ENCODE assay signal across 8 cellular contexts in the genomic region with DNA sequence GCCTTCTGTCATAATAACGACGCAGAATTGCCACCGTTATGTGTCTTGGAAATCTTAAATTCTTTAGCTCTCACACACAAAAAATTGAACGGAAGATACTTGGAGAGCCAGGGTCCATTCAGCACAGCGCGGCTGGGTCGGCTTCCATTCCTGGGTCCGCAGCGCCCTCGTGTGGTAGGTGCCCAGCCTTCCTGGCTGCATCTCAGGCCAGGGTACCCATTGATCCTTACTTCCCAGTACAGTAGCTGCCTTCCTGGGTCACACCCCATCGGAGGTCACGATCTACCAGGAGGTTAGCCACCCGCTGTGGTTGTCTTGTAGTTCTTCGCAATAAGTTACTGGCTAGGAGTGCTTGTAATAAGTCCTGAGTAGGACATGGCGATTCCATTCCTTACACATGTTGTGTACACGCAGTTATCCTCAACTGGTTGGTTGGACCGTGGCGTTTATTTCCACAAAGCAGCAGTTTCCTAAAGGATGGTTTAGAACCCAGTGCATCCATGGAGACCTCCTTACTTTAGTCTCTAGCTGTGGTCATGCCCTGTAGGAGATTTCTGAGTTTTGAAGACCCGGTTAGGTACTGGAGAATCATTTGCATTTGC. TPM values are rescaled to one million over a fixed set of nuclear protein-coding genes. Genes with fewer than 3 reads are reported as not detected.
DNase-seq lines count a peak whose midpoint lies in the region; ATAC-seq and TF ChIP-seq lines count a peak whose summit lies in the region.

No MANE protein-coding gene starts in this region.

- TF ChIP-seq CTCF in SU-DHL-6 (IDR thresholded peaks at IDR 0.05; ENCODE audit: insufficient read depth, low read length, poor library complexity, severe bottlenecking) (peak; percentile 83), right atrium auricular region (IDR thresholded peaks at IDR 0.05) (peak; percentile 71 to 94)

- H4K20me1 ChIP-seq in SU-DHL-6 (ENCODE audit: low read depth, low read length), result no peaks in the 10 kb centered on the region

- H3K9ac ChIP-seq in SU-DHL-6 (ENCODE audit: low read length), result no peak overlapping the region

- H3K79me2 ChIP-seq in SU-DHL-6 (ENCODE audit: insufficient read depth, low read length), result no peaks in the 10 kb centered on the region

- H3K36me3 ChIP-seq in SU-DHL-6 (ENCODE audit: low read length) (no peaks in the 10 kb centered on the region), right atrium auricular region (peaks cover 3% of the 10 kb centered on the region)

- H3F3A ChIP-seq in SU-DHL-6 (ENCODE audit: insufficient read depth), result no peaks in the 10 kb centered on the region

- H3K9me2 ChIP-seq in SU-DHL-6 (replicated peaks; ENCODE audit: insufficient read depth, low read length), result no peaks in the 10 kb centered on the region

- H3K4me3 ChIP-seq in SU-DHL-6 (ENCODE audit: insufficient read depth, low read length, poor library complexity, severe bottlenecking) (no peak overlapping the region), right atrium auricular region (no peak overlapping the region)

- intact Hi-C loops in sciatic nerve (cut with DNase I), result no loop called here

- DNase-seq in NCI-H1417 (lab: John Stamatoyannopoulos, UW) (peak; percentile 45 to 80 (median 52)), NCI-H1417 treated with DMSO at 0.1 percent for 48 hours (lab: John Stamatoyannopoulos, UW) (no peak), HEK293T (ENCODE audit: extremely low spot score) (peak; percentile 86), MV-4-11 (lab: John Stamatoyannopoulos, UW) (peak; percentile 42), amniotic epithelial cell (ENCODE audit: low read depth) (peak; percentile 40), right atrium auricular region (ENCODE audit: low spot score) (peak; percentile 83), sciatic nerve (ENCODE audit: low spot score) (peak; percentile 93)

- POLR2A ChIA-PET in HEK293T (lab: Yijun Ruan, JAX), result interaction anchor here (1.7 kb wide), 1 partner anchor 10 kb away, joined by 4 read pairs; a partner anchor contains a TSS

- H3K4me2 ChIP-seq in SU-DHL-6 (ENCODE audit: low read depth, low read length, poor library complexity, severe bottlenecking), result no peak overlapping the region

- H3K9me3 ChIP-seq in SU-DHL-6 (ENCODE audit: insufficient read depth, low read length), result no peaks in the 10 kb centered on the region
- no peaks in the 10 kb centered on the region for H3K9me3 ChIP-seq in right atrium auricular region

- ATAC-seq in sciatic nerve, result peak; percentile 95

- no peak overlapping the region for H2AFZ ChIP-seq in SU-DHL-6 (ENCODE audit: low read depth, low read length, severe bottlenecking)

- H3K27ac ChIP-seq in SU-DHL-6 (ENCODE audit: low read depth, low read length) (no peak overlapping the region), right atrium auricular region (no peak overlapping the region)

- H3K27me3 ChIP-seq in SU-DHL-6 (ENCODE audit: low read length) (no peaks in the 10 kb centered on the region), right atrium auricular region (no peaks in the 10 kb centered on the region)

- H3K4me1 ChIP-seq in right atrium auricular region, result peaks cover 0 to 6% of the 10 kb centered on the region in 2 donors

- CTCF ChIA-PET in HEK293T (lab: Yijun Ruan, JAX), result interaction anchor here (0.5 to 3.2 kb wide), 12 partner anchors 10 to 557 kb away, joined by 3 to 22 read pairs (median 4); a partner anchor contains a TSS

TF ChIP-seq in HEK293T, 16 proteins besides CTCF, POLR2A, EP300 and RAD21:
- TF ChIP-seq ARNT (IDR thresholded peaks at IDR 0.05) (no peak), FOXM1 (IDR thresholded peaks at IDR 0.05; ENCODE audit: borderline replicate concordance) (no peak), FOXK2 (IDR thresholded peaks at IDR 0.05) (no peak), ELF4 (IDR thresholded peaks at IDR 0.05) (no peak), BHLHE40 (IDR thresholded peaks at IDR 0.05; ENCODE audit: borderline replicate concordance) (no peak), TARDBP (IDR thresholded peaks at IDR 0.05) (no peak), L3MBTL2 (conservative IDR thresholded peaks at IDR 0.05) (no peak), LEF1 (IDR thresholded peaks at IDR 0.05; ENCODE audit: borderline replicate concordance) (no peak), HDGF (IDR thresholded peaks at IDR 0.05; ENCODE audit: borderline replicate concordance) (no peak), SP1 (IDR thresholded peaks at IDR 0.05) (no peak), NFRKB (IDR thresholded peaks at IDR 0.05) (no peak), ZNF384 (IDR thresholded peaks at IDR 0.05) (no peak), FOXA1 (IDR thresholded peaks at IDR 0.05) (no peak), CTBP1 (IDR thresholded peaks at IDR 0.05; ENCODE audit: borderline replicate concordance) (no peak)
- TF ChIP-seq, protein P1, sequence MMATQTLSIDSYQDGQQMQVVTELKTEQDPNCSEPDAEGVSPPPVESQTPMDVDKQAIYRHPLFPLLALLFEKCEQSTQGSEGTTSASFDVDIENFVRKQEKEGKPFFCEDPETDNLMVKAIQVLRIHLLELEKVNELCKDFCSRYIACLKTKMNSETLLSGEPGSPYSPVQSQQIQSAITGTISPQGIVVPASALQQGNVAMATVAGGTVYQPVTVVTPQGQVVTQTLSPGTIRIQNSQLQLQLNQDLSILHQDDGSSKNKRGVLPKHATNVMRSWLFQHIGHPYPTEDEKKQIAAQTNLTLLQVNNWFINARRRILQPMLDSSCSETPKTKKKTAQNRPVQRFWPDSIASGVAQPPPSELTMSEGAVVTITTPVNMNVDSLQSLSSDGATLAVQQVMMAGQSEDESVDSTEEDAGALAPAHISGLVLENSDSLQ (IDR thresholded peaks at IDR 0.05), result no peak

RNA-seq across cellular contexts. Expression of a gene that starts 9.9 kb away (rescaled TPM):
- 1 to 10 TPM; 4.0 to 6.1 TPM for total RNA-seq in right atrium auricular region
- total RNA-seq in sciatic nerve, result 28.6 TPM

RNA-seq across cellular contexts. Expression of a gene that starts 28.7 kb away (rescaled TPM):
- total RNA-seq in right atrium auricular region (10 to 100 TPM; 13.6 to 23.6 TPM), sciatic nerve (35.0 TPM)
